18 cellular contexts compared by ENCODE assay signal in genomic region chr10:46251857-46252847, GRCh38. TPM values are rescaled to one million over a fixed set of nuclear protein-coding genes. Genes with fewer than 3 reads are reported as not detected.
"Had no signal": no experiment of that assay in that cellular context is flagged by ENCODE, and none has a peak within 500 bp of the region (broad histone marks: within the 10 kb centered on the region; RNA-seq: fewer than 3 reads in every experiment).

No MANE protein-coding gene starts in this region.

- H3K4me3 Mint-ChIP-seq: activated T-cell treated with anti-CD3 and anti-CD28 coated beads, Interleukin-2, amount 50 U/mL, for 72 hours; central memory CD8-positive, alpha-beta T cell; dendritic cell treated with granulocyte-macrophage colony-stimulating factor and Interleukin-4, amounts not matched to agents 40 ng/mL and 50 ng/mL, for 4 days; nephron progenitor cell; stimulated activated memory B cell treated with anti-CD40 and anti-IgM and Interleukin-4, amounts not matched to agents 10 μg/mL and 1 μg/mL and 100 μg/mL, for 72 hours had no signal

- ATAC-seq: activated T-cell treated with anti-CD3 and anti-CD28 coated beads, Interleukin-2, amount 50 U/mL, for 72 hours; foreskin keratinocyte; left lung; stimulated activated memory B cell treated with anti-CD40 and anti-IgM and Interleukin-4, amounts not matched to agents 10 μg/mL and 1 μg/mL and 100 μg/mL, for 72 hours had no signal

- H3K36me3 ChIP-seq: adrenal gland, heart right ventricle, left lung, ovary, SJCRH30 had no signal

- H3K27ac Mint-ChIP-seq: activated T-cell treated with anti-CD3 and anti-CD28 coated beads, Interleukin-2, amount 50 U/mL, for 72 hours; dendritic cell treated with granulocyte-macrophage colony-stimulating factor and Interleukin-4, amounts not matched to agents 40 ng/mL and 50 ng/mL, for 4 days; nephron progenitor cell had no signal

- H3K4me3 ChIP-seq: adrenal gland, heart right ventricle, left lung, ovary, SJCRH30 had no signal

- H3K36me3 Mint-ChIP-seq: stimulated activated memory B cell treated with anti-CD40 and anti-IgM and Interleukin-4, amounts not matched to agents 10 μg/mL and 1 μg/mL and 100 μg/mL, for 72 hours had no signal

- H3K4me1 ChIP-seq: foreskin keratinocyte, left lung, SJCRH30 had no signal

- H3K27ac ChIP-seq: adrenal gland, foreskin keratinocyte, heart right ventricle, left lung, ovary, SJCRH30 had no signal

- H3K9me3 ChIP-seq: adrenal gland, heart right ventricle, left lung, ovary, SJCRH30 had no signal

- H3K9me3 Mint-ChIP-seq: activated T-cell treated with anti-CD3 and anti-CD28 coated beads, Interleukin-2, amount 50 U/mL, for 72 hours; central memory CD8-positive, alpha-beta T cell; dendritic cell treated with granulocyte-macrophage colony-stimulating factor and Interleukin-4, amounts not matched to agents 40 ng/mL and 50 ng/mL, for 4 days; nephron progenitor cell; stimulated activated memory B cell treated with anti-CD40 and anti-IgM and Interleukin-4, amounts not matched to agents 10 μg/mL and 1 μg/mL and 100 μg/mL, for 72 hours had no signal

- H3K27me3 ChIP-seq: adrenal gland, heart right ventricle, left lung, ovary, SJCRH30 had no signal

- H3K27me3 Mint-ChIP-seq: central memory CD8-positive, alpha-beta T cell; dendritic cell treated with granulocyte-macrophage colony-stimulating factor and Interleukin-4, amounts not matched to agents 40 ng/mL and 50 ng/mL, for 4 days had no signal

- DNase-seq: activated CD4-positive, alpha-beta T cell treated with anti-CD3 and anti-CD28 coated beads, Interleukin-2, amount 50 U/mL, for 4 hours; activated gamma-delta T cell treated with Interleukin-2 at 50 U/mL for 16 hours; activated T-cell treated with anti-CD3 and anti-CD28 coated beads, Interleukin-2, amount 50 U/mL, for 72 hours; foreskin keratinocyte; heart right ventricle; left lung; mesendoderm; nephron progenitor cell; ovary; SJCRH30; small intestine; SW 1271; trophoblast cell had no signal

RNA-seq across cellular contexts. Expression of gene ANTXRL, which starts 34.6 kb away (rescaled TPM):
- total RNA-seq: activated T-cell treated with anti-CD3 and anti-CD28 coated beads, Interleukin-2, amount 50 U/mL, for 72 hours; foreskin keratinocyte; left lung; SJCRH30; subcutaneous adipose tissue had no signal
- polyA plus RNA-seq: foreskin keratinocyte, ovary had no signal
